Comparison of ENCODE assay signal across 26 cellular contexts in the genomic region with DNA sequence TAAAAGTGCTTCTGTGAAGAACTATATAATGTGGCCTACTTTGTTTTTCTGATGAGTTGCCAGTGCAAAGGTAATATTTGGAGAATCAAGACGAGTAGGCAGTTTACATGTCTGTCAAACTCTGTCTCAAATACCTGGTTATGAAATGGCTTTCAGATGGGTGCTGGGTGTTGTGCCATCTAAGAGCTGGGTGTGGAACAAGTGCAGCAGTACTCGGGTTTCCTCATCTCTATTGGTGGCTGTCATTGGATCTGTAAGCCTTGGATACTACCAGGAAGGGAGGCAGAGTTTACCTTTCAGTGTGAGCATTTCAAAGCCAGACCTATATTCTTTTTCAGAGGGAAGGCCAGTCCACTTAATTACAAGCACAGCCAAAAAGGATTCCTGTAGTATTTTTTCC.
"Had no signal": no experiment of that assay in that cellular context is flagged by ENCODE, and none has a peak within 500 bp of the region (broad histone marks: within the 10 kb centered on the region; RNA-seq: fewer than 3 reads in every experiment).

No MANE protein-coding gene starts in this region.

- H3K27ac Mint-ChIP-seq: activated B cell treated with CpG ODN at 0.5 μM for 24 hours; activated CD4-positive, alpha-beta T cell treated with anti-CD3 and anti-CD28 coated beads for 36 hours; activated CD8-positive, alpha-beta memory T cell treated with anti-CD3 and anti-CD28 coated beads, Interleukin-2, amount 10 ng/mL, durations not matched to agents 7 days and 5 days; activated CD8-positive, alpha-beta T cell treated with anti-CD3 and anti-CD28 coated beads, Interleukin-2, amount 10 ng/mL, durations not matched to agents 7 days and 5 days; activated naive CD4-positive, alpha-beta T cell treated with anti-CD3 and anti-CD28 coated beads, Interleukin-2, amount 50 U/mL, for 24 hours; activated naive CD8-positive, alpha-beta T cell treated with anti-CD3 and anti-CD28 coated beads, Interleukin-2, amount 50 U/mL, for 24 hours; activated T-helper 2 cell treated with anti-CD3 and anti-CD28 coated beads, Interferon-gamma antibody, Interleukin-2, Interleukin-4, amounts not matched to agents 10 μg/mL and 5 μg/mL and 100 μg/mL, durations not matched to agents 14 hours and 24 hours and 36 hours; natural killer cell; neural progenitor cell; stimulated activated naive B cell treated with anti-CD40 and anti-IgM and Interleukin-4, amounts not matched to agents 10 μg/mL and 1 μg/mL and 100 μg/mL, for 72 hours had no signal

- ATAC-seq: activated CD4-positive, alpha-beta T cell treated with anti-CD3 and anti-CD28 coated beads for 36 hours; activated CD8-positive, alpha-beta memory T cell treated with anti-CD3 and anti-CD28 coated beads, Interleukin-2, amount 10 ng/mL, durations not matched to agents 7 days and 5 days; activated CD8-positive, alpha-beta T cell treated with anti-CD3 and anti-CD28 coated beads, Interleukin-2, amount 10 ng/mL, durations not matched to agents 7 days and 5 days; activated naive CD8-positive, alpha-beta T cell treated with anti-CD3 and anti-CD28 coated beads, Interleukin-2, amount 50 U/mL, for 24 hours; left cardiac atrium; lower lobe of right lung; natural killer cell; stimulated activated naive B cell treated with anti-CD40 and anti-IgM and Interleukin-4, amounts not matched to agents 10 μg/mL and 1 μg/mL and 100 μg/mL, for 72 hours had no signal

- H3K36me3 ChIP-seq: breast epithelium, neural progenitor cell, right atrium auricular region had no signal

- H3K27ac ChIP-seq: breast epithelium, epithelial cell of prostate, lower lobe of right lung, neural progenitor cell, right atrium auricular region, suprapubic skin, tibial artery had no signal

- H3K9me3 Mint-ChIP-seq: activated B cell treated with CpG ODN at 0.5 μM for 24 hours; activated naive CD4-positive, alpha-beta T cell treated with anti-CD3 and anti-CD28 coated beads, Interleukin-2, amount 50 U/mL, for 24 hours; activated naive CD8-positive, alpha-beta T cell treated with anti-CD3 and anti-CD28 coated beads, Interleukin-2, amount 50 U/mL, for 24 hours; activated T-helper 2 cell treated with anti-CD3 and anti-CD28 coated beads, Interferon-gamma antibody, Interleukin-2, Interleukin-4, amounts not matched to agents 10 μg/mL and 5 μg/mL and 100 μg/mL, durations not matched to agents 14 hours and 24 hours and 36 hours; dendritic cell treated with granulocyte-macrophage colony-stimulating factor and Interleukin-4, amounts not matched to agents 40 ng/mL and 50 ng/mL, for 4 days; natural killer cell; stimulated activated naive B cell treated with anti-CD40 and anti-IgM and Interleukin-4, amounts not matched to agents 10 μg/mL and 1 μg/mL and 100 μg/mL, for 72 hours; T-helper 2 cell treated with Interferon-gamma antibody and Interleukin-4, amounts not matched to agents 5 μg/mL and 100 μg/mL, for 36 hours had no signal

- H3K36me3 Mint-ChIP-seq: natural killer cell had no signal

- H3K4me1 ChIP-seq: breast epithelium, lower lobe of right lung, neural progenitor cell, right atrium auricular region, suprapubic skin, tibial artery had no signal

- DNase-seq: activated B cell treated with CpG ODN at 0.5 μM for 24 hours; activated CD4-positive, alpha-beta T cell treated with anti-CD3 and anti-CD28 coated beads for 36 hours; activated CD8-positive, alpha-beta memory T cell treated with anti-CD3 and anti-CD28 coated beads, Interleukin-2, amount 10 ng/mL, durations not matched to agents 7 days and 5 days; activated CD8-positive, alpha-beta T cell treated with anti-CD3 and anti-CD28 coated beads, Interleukin-2, amount 10 ng/mL, durations not matched to agents 7 days and 5 days; activated naive CD8-positive, alpha-beta T cell treated with anti-CD3 and anti-CD28 coated beads, Interleukin-2, amount 50 U/mL, for 24 hours; activated T-cell treated with anti-CD3 and anti-CD28 coated beads, Interleukin-2, amount 50 U/mL, for 48 hours; central memory CD4-positive, alpha-beta T cell; effector CD4-positive, alpha-beta T cell; glutamatergic neuron; left cardiac atrium; lower lobe of right lung; mesenchymal stem cell; natural killer cell; stimulated activated CD4-positive, alpha-beta T cell treated with anti-CD3 and anti-CD28 coated beads, Interleukin-15, amount 100 ng/mL, for 24 hours; stimulated activated CD4-positive, alpha-beta T cell treated with anti-CD3 and anti-CD28 coated beads, Interleukin-2, amount 100 ng/mL, for 24 hours; stimulated activated naive B cell treated with anti-CD40 and anti-IgM and Interleukin-4, amounts not matched to agents 10 μg/mL and 1 μg/mL and 100 μg/mL, for 72 hours; tibial artery had no signal

- H3K4me3 ChIP-seq: breast epithelium, lower lobe of right lung, neural progenitor cell, right atrium auricular region, suprapubic skin, tibial artery had no signal

- H3K9me3 ChIP-seq: breast epithelium, lower lobe of right lung, right atrium auricular region, suprapubic skin, tibial artery had no signal

- H3K27me3 ChIP-seq: neural progenitor cell, right atrium auricular region, suprapubic skin, tibial artery had no signal

- H3K27me3 Mint-ChIP-seq: activated B cell treated with CpG ODN at 0.5 μM for 24 hours; activated CD4-positive, alpha-beta T cell treated with anti-CD3 and anti-CD28 coated beads for 36 hours; activated CD8-positive, alpha-beta memory T cell treated with anti-CD3 and anti-CD28 coated beads, Interleukin-2, amount 10 ng/mL, durations not matched to agents 7 days and 5 days; activated naive CD4-positive, alpha-beta T cell treated with anti-CD3 and anti-CD28 coated beads, Interleukin-2, amount 50 U/mL, for 24 hours; activated naive CD8-positive, alpha-beta T cell treated with anti-CD3 and anti-CD28 coated beads, Interleukin-2, amount 50 U/mL, for 24 hours; dendritic cell treated with granulocyte-macrophage colony-stimulating factor and Interleukin-4, amounts not matched to agents 40 ng/mL and 50 ng/mL, for 4 days; stimulated activated naive B cell treated with anti-CD40 and anti-IgM and Interleukin-4, amounts not matched to agents 10 μg/mL and 1 μg/mL and 100 μg/mL, for 72 hours had no signal

- H3K4me1 Mint-ChIP-seq: activated naive CD4-positive, alpha-beta T cell treated with anti-CD3 and anti-CD28 coated beads, Interleukin-2, amount 50 U/mL, for 24 hours; activated naive CD8-positive, alpha-beta T cell treated with anti-CD3 and anti-CD28 coated beads, Interleukin-2, amount 50 U/mL, for 24 hours; neural progenitor cell; stimulated activated naive B cell treated with anti-CD40 and anti-IgM and Interleukin-4, amounts not matched to agents 10 μg/mL and 1 μg/mL and 100 μg/mL, for 72 hours had no signal

- H3K4me3 Mint-ChIP-seq: activated B cell treated with CpG ODN at 0.5 μM for 24 hours; activated CD4-positive, alpha-beta T cell treated with anti-CD3 and anti-CD28 coated beads for 36 hours; activated CD8-positive, alpha-beta memory T cell treated with anti-CD3 and anti-CD28 coated beads, Interleukin-2, amount 10 ng/mL, durations not matched to agents 7 days and 5 days; activated CD8-positive, alpha-beta T cell treated with anti-CD3 and anti-CD28 coated beads, Interleukin-2, amount 10 ng/mL, durations not matched to agents 7 days and 5 days; activated naive CD4-positive, alpha-beta T cell treated with anti-CD3 and anti-CD28 coated beads, Interleukin-2, amount 50 U/mL, for 24 hours; activated naive CD8-positive, alpha-beta T cell treated with anti-CD3 and anti-CD28 coated beads, Interleukin-2, amount 50 U/mL, for 24 hours; dendritic cell treated with granulocyte-macrophage colony-stimulating factor and Interleukin-4, amounts not matched to agents 40 ng/mL and 50 ng/mL, for 4 days; natural killer cell; neural progenitor cell; stimulated activated naive B cell treated with anti-CD40 and anti-IgM and Interleukin-4, amounts not matched to agents 10 μg/mL and 1 μg/mL and 100 μg/mL, for 72 hours; T-helper 2 cell treated with Interferon-gamma antibody and Interleukin-4, amounts not matched to agents 5 μg/mL and 100 μg/mL, for 36 hours had no signal
